23 cellular contexts compared by ENCODE assay signal in genomic region chr5:56612353-56612752, GRCh38.
DNase-seq lines count a peak whose midpoint lies in the region; ATAC-seq and TF ChIP-seq lines count a peak whose summit lies in the region.
"Had no signal": no experiment of that assay in that cellular context is flagged by ENCODE, and none has a peak within 500 bp of the region (broad histone marks: within the 10 kb centered on the region; RNA-seq: fewer than 3 reads in every experiment).

No MANE protein-coding gene starts in this region.

- H3K79me2 ChIP-seq in PC-3 (ENCODE audit: low read length): no peaks in the 10 kb centered on the region

- intact Hi-C loops in activated B cell treated with CpG ODN at 0.5 μM for 24 hours (cut with micrococcal nuclease): no loop called here
- intact Hi-C loops in PC-3 (cut with micrococcal nuclease): no loop called here

- peak overlapping the region; percentile 76 for H3K4me3 Mint-ChIP-seq in T-helper 2 cell treated with Interferon-gamma antibody and Interleukin-4, amounts not matched to agents 5 μg/mL and 100 μg/mL, for 36 hours
- H3K4me3 Mint-ChIP-seq in activated B cell treated with CpG ODN at 0.5 μM for 24 hours (no peak overlapping the region), memory B cell (peak overlapping the region; percentile 65)

- H4K20me1 ChIP-seq in BLaER1 (no peaks in the 10 kb centered on the region), PC-3 (ENCODE audit: low read length) (no peaks in the 10 kb centered on the region)

- H3K9me3 ChIP-seq in BLaER1 (peaks cover 28% of the 10 kb centered on the region), PC-3 (ENCODE audit: low read length) (no peaks in the 10 kb centered on the region)
- H3K9me3 ChIP-seq: body of pancreas, prostate gland had no signal

- H3K9me2 ChIP-seq in PC-3 (replicated peaks; ENCODE audit: low read length): no peaks in the 10 kb centered on the region

- no peak overlapping the region for H3K27ac ChIP-seq in BLaER1
- no peak overlapping the region for H3K27ac ChIP-seq in PC-3 (ENCODE audit: low read length)
- H3K27ac ChIP-seq: body of pancreas, KMS-11, prostate gland, sigmoid colon, stomach, transverse colon had no signal

- ATAC-seq in activated B cell treated with CpG ODN at 0.5 μM for 24 hours (ENCODE audit: low read depth) (no peak), memory B cell (ENCODE audit: low read depth) (no peak), PC-3 (no peak), HG02973 (IDR thresholded peaks at IDR 0.05; ENCODE audit: unreplicated experiment) (no peak), GM21723 (IDR thresholded peaks at IDR 0.05; ENCODE audit: unreplicated experiment) (no peak)
- ATAC-seq: body of pancreas, Panc1 had no signal

- no peaks in the 10 kb centered on the region for H3K36me3 ChIP-seq in BLaER1
- no peaks in the 10 kb centered on the region for H3K36me3 ChIP-seq in PC-3 (ENCODE audit: low read depth, low read length)
- H3K36me3 ChIP-seq: prostate gland, sigmoid colon, stomach, transverse colon had no signal

- peak overlapping the region; percentile 50 for H3K4me2 ChIP-seq in BLaER1
- no peak overlapping the region for H3K4me2 ChIP-seq in PC-3 (ENCODE audit: low read length)
- H3K4me2 ChIP-seq: KMS-11 had no signal

- no peak overlapping the region for H3K4me3 ChIP-seq in BLaER1
- no peak overlapping the region for H3K4me3 ChIP-seq in PC-3 (ENCODE audit: low read length)
- H3K4me3 ChIP-seq: body of pancreas, prostate gland, sigmoid colon, stomach, transverse colon had no signal

- BruUV-seq in PC-3 (replicated peaks; lab: Mats Ljungman, UMichigan): no TSS peak

- no peak overlapping the region for H3K9ac ChIP-seq in BLaER1
- H3K9ac ChIP-seq in PC-3 (ENCODE audit: low read length): no peak overlapping the region
- H3K9ac ChIP-seq: KMS-11 had no signal

- no peaks in the 10 kb centered on the region for H3K27me3 ChIP-seq in BLaER1
- no peaks in the 10 kb centered on the region for H3K27me3 ChIP-seq in PC-3 (ENCODE audit: low read length)
- H3K27me3 ChIP-seq: body of pancreas, sigmoid colon, stomach, transverse colon had no signal

- TF ChIP-seq CTCF in activated B cell treated with CpG ODN at 0.5 μM for 24 hours (IDR thresholded peaks at IDR 0.05) (no peak), PC-3 (conservative IDR thresholded peaks at IDR 0.05; ENCODE audit: low read depth, low read length) (no peak)

- H3F3A ChIP-seq in PC-3 (ENCODE audit: low read length, unreplicated experiment): no peaks in the 10 kb centered on the region

- H3K27me3 Mint-ChIP-seq in T-helper 2 cell treated with Interferon-gamma antibody and Interleukin-4, amounts not matched to agents 5 μg/mL and 100 μg/mL, for 36 hours (ENCODE audit: low read depth): no peaks in the 10 kb centered on the region
- H3K27me3 Mint-ChIP-seq in activated B cell treated with CpG ODN at 0.5 μM for 24 hours (no peaks in the 10 kb centered on the region), memory B cell (no peaks in the 10 kb centered on the region)

- CTCF ChIA-PET in activated B cell treated with CpG ODN at 0.5 μM for 24 hours (lab: Charles Lee) (no interaction called here), PC-3 (lab: Charles Lee) (no interaction called here)

- POLR2A ChIA-PET in activated B cell treated with CpG ODN at 0.5 μM for 24 hours (lab: Charles Lee): no interaction called here
- POLR2A ChIA-PET in PC-3 (lab: Charles Lee; ENCODE audit: unreplicated experiment): no interaction called here

- H3K9me3 Mint-ChIP-seq in T-helper 2 cell treated with Interferon-gamma antibody and Interleukin-4, amounts not matched to agents 5 μg/mL and 100 μg/mL, for 36 hours: peaks cover 47% of the 10 kb centered on the region
- H3K9me3 Mint-ChIP-seq in activated B cell treated with CpG ODN at 0.5 μM for 24 hours: peaks cover 4% of the 10 kb centered on the region
- peaks cover 10% of the 10 kb centered on the region for H3K9me3 Mint-ChIP-seq in memory B cell

- no peak overlapping the region for H2AFZ ChIP-seq in PC-3 (ENCODE audit: low read length)

- peak overlapping the region; percentile 76 for H3K27ac Mint-ChIP-seq in T-helper 2 cell treated with Interferon-gamma antibody and Interleukin-4, amounts not matched to agents 5 μg/mL and 100 μg/mL, for 36 hours
- H3K27ac Mint-ChIP-seq in activated B cell treated with CpG ODN at 0.5 μM for 24 hours (peak overlapping the region; percentile 60), memory B cell (peak overlapping the region; percentile 74)

- DNase-seq in T-helper 2 cell treated with Interferon-gamma antibody and Interleukin-4, amounts not matched to agents 5 μg/mL and 100 μg/mL, for 36 hours (ENCODE audit: low spot score): no peak
- DNase-seq in T-helper 2 cell: no peak
- no peak for DNase-seq in activated B cell treated with CpG ODN at 0.5 μM for 24 hours
- DNase-seq in memory B cell (ENCODE audit: low spot score in 2 of 2): no peak
- no peak for DNase-seq in PC-3
- DNase-seq: 8988T, body of pancreas, COR-L47, kidney, MV-4-11, NCI-H1694, NCI-H524 treated with DMSO at 0.1 percent for 48 hours, SIG-M5, sigmoid colon, stomach, SW 1271, transverse colon had no signal

- H3K4me1 ChIP-seq in BLaER1 (peaks cover 39% of the 10 kb centered on the region), PC-3 (ENCODE audit: insufficient read depth, low read length) (no peaks in the 10 kb centered on the region)

- H3K4me1 Mint-ChIP-seq in T-helper 2 cell treated with Interferon-gamma antibody and Interleukin-4, amounts not matched to agents 5 μg/mL and 100 μg/mL, for 36 hours (ENCODE audit: low read depth): peaks cover 80% of the 10 kb centered on the region
- H3K4me1 Mint-ChIP-seq in activated B cell treated with CpG ODN at 0.5 μM for 24 hours: peaks cover 76% of the 10 kb centered on the region
- H3K4me1 Mint-ChIP-seq in memory B cell: peaks cover 59% of the 10 kb centered on the region

- peaks cover 36% of the 10 kb centered on the region for H3K36me3 Mint-ChIP-seq in T-helper 2 cell treated with Interferon-gamma antibody and Interleukin-4, amounts not matched to agents 5 μg/mL and 100 μg/mL, for 36 hours (ENCODE audit: low read depth)
- H3K36me3 Mint-ChIP-seq in activated B cell treated with CpG ODN at 0.5 μM for 24 hours (ENCODE audit: low read depth) (peaks cover 5% of the 10 kb centered on the region), memory B cell (peaks cover 14% of the 10 kb centered on the region)
